21 cellular contexts compared by ENCODE assay signal in genomic region chr7:99992330-99993037, GRCh38. TPM values are rescaled to one million over a fixed set of nuclear protein-coding genes. Genes with fewer than 3 reads are reported as not detected.
DNase-seq lines count a peak whose midpoint lies in the region; ATAC-seq, FAIRE-seq and TF ChIP-seq lines count a peak whose summit lies in the region.
"Had no signal": no experiment of that assay in that cellular context is flagged by ENCODE, and none has a peak within 500 bp of the region (broad histone marks: within the 10 kb centered on the region; RNA-seq: fewer than 3 reads in every experiment).

No MANE protein-coding gene starts in this region.

- H3K4me2 ChIP-seq in SK-N-SH, result no peak overlapping the region
- H3K4me2 ChIP-seq in GM12878 (ENCODE audit: control insufficient read depth, insufficient read depth), result no peak overlapping the region
- H3K4me2 ChIP-seq in neuronal stem cell (ENCODE audit: insufficient read depth, low read length, poor library complexity, severe bottlenecking), result no peak overlapping the region

- H4K8ac ChIP-seq in neuronal stem cell (ENCODE audit: low read depth, low read length), result no peak overlapping the region

- SMC1A ChIA-PET in GM12878 (lab: Charles Lee; ENCODE audit: uncharacterized antibody, unreplicated experiment), result interaction anchor here (1.1 to 7.4 kb wide), 6 partner anchors 13 to 138 kb away, joined by 3 to 86 read pairs (median 4); partner anchors contain the start of genes TRIM4 and ZSCAN21

- peaks cover 13% of the 10 kb centered on the region for H3K27me3 ChIP-seq in SK-N-SH (ENCODE audit: insufficient read depth)
- peaks cover 0 to 2% of the 10 kb centered on the region in 2 experiments; a peak in 2 of 4 replicates for H3K27me3 ChIP-seq in GM12878 (replicated peaks in 1 of 2; ENCODE audit: control insufficient read depth in 2 of 2, insufficient read depth in 2 of 2, low read length in 1 of 2)
- peaks cover 0 to 17% (median 0%) of the 10 kb centered on the region in 3 experiments for H3K27me3 ChIP-seq in neuronal stem cell (ENCODE audit: control insufficient read depth in 3 of 3, insufficient read depth in 3 of 3, low read depth in 1 of 3, low read length in 3 of 3)

- H3K9me3 ChIP-seq in SK-N-SH (no peaks in the 10 kb centered on the region), GM12878 (replicated peaks; ENCODE audit: control insufficient read depth, insufficient read depth, low read length) (no peaks in the 10 kb centered on the region), neuronal stem cell (replicated peaks in 1 of 2; ENCODE audit: control insufficient read depth in 2 of 2, insufficient read depth in 1 of 2, low read depth in 1 of 2, low read length in 2 of 2) (no peaks in the 10 kb centered on the region)

- FAIRE-seq in GM12878 (lab: Jason Lieb, UNC), result no peak

- no TSS peak for BruUV-seq in GM12878 (replicated peaks; lab: Mats Ljungman, UMichigan)

- CTCF ChIA-PET in SK-N-SH (lab: Yijun Ruan, JAX), result interaction anchor here (0.8 to 8.0 kb wide), 15 partner anchors 10 to 824 kb away, joined by 3 to 103 read pairs (median 5); partner anchors contain the start of genes AZGP1, TRIM4, ZKSCAN1 and ZNF3
- CTCF ChIA-PET in GM12878 (lab: Yijun Ruan, JAX), result interaction anchor here (0.8 to 13.0 kb wide), 13 partner anchors 12 to 156 kb away, joined by 3 to 178 read pairs (median 5); partner anchors contain the start of genes AZGP1, LAMTOR4, TRIM4 and ZKSCAN1

- TF ChIP-seq EP300 in SK-N-SH (IDR thresholded peaks at IDR 0.05; ENCODE audit: borderline replicate concordance in 1 of 2, low read depth in 1 of 2, low read length in 1 of 2) (no peak), Ishikawa (IDR thresholded peaks at IDR 0.05; ENCODE audit: borderline replicate concordance) (no peak), GM12878 (IDR thresholded peaks at IDR 0.05; ENCODE audit: borderline replicate concordance in 1 of 2, control insufficient read depth in 1 of 2, low read depth in 2 of 2, low read length in 2 of 2) (no peak)

- H4K20me1 ChIP-seq in SK-N-SH (ENCODE audit: insufficient read depth) (no peaks in the 10 kb centered on the region), GM12878 (ENCODE audit: control insufficient read depth, insufficient read depth) (no peaks in the 10 kb centered on the region)

- no peak overlapping the region for H3K14ac ChIP-seq in neuronal stem cell (ENCODE audit: low read length)

- H2BK5ac ChIP-seq in neuronal stem cell (ENCODE audit: low read length), result peak overlapping the region; percentile 31

- intact Hi-C loops in GM12878 (cut with micrococcal nuclease; ENCODE audit: unreplicated experiment), result loop anchor here (5.0 kb wide), 1 partner anchor 135 kb away; the partner anchor contains the start of gene MBLAC1

- in situ Hi-C loops in GM12878 (cut with MboI), result loop anchor here (5.0 kb wide), 1 partner anchor 75 kb away; the partner anchor contains the start of gene TRIM4

- no peak for TF ChIP-seq POLR2A in GM12878 (IDR thresholded peaks at IDR 0.05; ENCODE audit: low read depth, low read length)

- H3K4me1 ChIP-seq in SK-N-SH (ENCODE audit: control insufficient read depth in 1 of 2, insufficient read depth in 2 of 2, low read depth in 1 of 2, low read length in 1 of 2) (no peaks in the 10 kb centered on the region; a peak in 1 of 4 replicates), GM12878 (ENCODE audit: control insufficient read depth, insufficient read depth, low read length) (peaks cover 6% of the 10 kb centered on the region; the same call in 1 of the 2 replicates), neuronal stem cell (ENCODE audit: control insufficient read depth in 2 of 2, insufficient read depth in 1 of 2, low read depth in 1 of 2, low read length in 2 of 2) (peaks cover 3% of the 10 kb centered on the region in 2 donors)

- ATAC-seq in SK-N-SH treated with all-trans-retinoic acid at 6 μM for 48 hours (no peak), GM12878 (no peak), HG03175 (IDR thresholded peaks at IDR 0.05; ENCODE audit: unreplicated experiment) (no peak), GM19463 (IDR thresholded peaks at IDR 0.05; ENCODE audit: unreplicated experiment) (no peak)
- ATAC-seq: CD8-positive, alpha-beta T cell; PC-3; T-cell had no signal

- H3K4me3 ChIP-seq in SK-N-SH (ENCODE audit: low read depth in 2 of 2, low read length in 1 of 2), result no peak overlapping the region
- H3K4me3 ChIP-seq in GM12878, result no peak overlapping the region
- no peak overlapping the region for H3K4me3 ChIP-seq in neuronal stem cell (ENCODE audit: low read length in 2 of 2)

- H3K9ac ChIP-seq in SK-N-SH (no peak overlapping the region), GM12878 (ENCODE audit: control insufficient read depth, insufficient read depth, low read length) (no peak overlapping the region), neuronal stem cell (ENCODE audit: low read depth, low read length, poor library complexity) (no peak overlapping the region)

- H3K9me2 ChIP-seq in SK-N-SH, result no peaks in the 10 kb centered on the region

- no peak overlapping the region for H3K4ac ChIP-seq in neuronal stem cell (ENCODE audit: low read length)

- no peaks in the 10 kb centered on the region for H3F3A ChIP-seq in SK-N-SH (replicated peaks; ENCODE audit: insufficient read depth)

- peaks cover 2% of the 10 kb centered on the region for H3K79me1 ChIP-seq in neuronal stem cell (ENCODE audit: low read depth, low read length)

- POLR2A ChIA-PET in SK-N-SH (lab: Yijun Ruan, JAX), result interaction anchor here (0.6 to 0.7 kb wide), 2 partner anchors 76 to 234 kb away, joined by 3 read pairs; no protein-coding TSS in a partner anchor
- POLR2A ChIA-PET in GM12878 (lab: Charles Lee), result no interaction called here

- no peak for DNase-seq in SK-N-SH
- DNase-seq in GM12878 (ENCODE audit: low read depth, low spot score), result no peak
- DNase-seq in neuronal stem cell (ENCODE audit: low spot score), result no peak
- no peak for DNase-seq in DMS53 (lab: John Stamatoyannopoulos, UW)
- DNase-seq: 8988T; CD8-positive, alpha-beta T cell; DMS79; GOT3; HFFc6; Karpas-422; NCI-H1105; NCI-H1694; NCI-H2227 treated with DMSO at 0.1 percent for 48 hours; NCI-H524 treated with DMSO at 0.1 percent for 48 hours; PC-3; T-cell had no signal

- 75% methylated on average over 19 of the region's 21 CpGs for WGBS in SK-N-SH (ENCODE audit: low lambda C conversion rate)
- 37% methylated on average over 21 of the region's 21 CpGs for whole genome bisulfite sequencing in GM12878 (ENCODE audit: insufficient coverage, insufficient replicate concordance, low lambda C conversion rate, missing lambda C conversion rate)
- no CpG with 5 or more reads among the region's 21 CpGs for WGBS in neuronal stem cell (ENCODE audit: extremely low coverage in 2 of 2, insufficient read length in 2 of 2, insufficient replicate concordance in 1 of 2), 2 donors

- H4K91ac ChIP-seq in neuronal stem cell (ENCODE audit: low read depth, low read length, poor library complexity), result no peak overlapping the region

- H2AK5ac ChIP-seq in neuronal stem cell (ENCODE audit: low read depth, low read length), result no peak overlapping the region

- no peak overlapping the region for H2BK120ac ChIP-seq in neuronal stem cell (ENCODE audit: low read depth, low read length)

- no peak for TF ChIP-seq RAD21 in SK-N-SH (IDR thresholded peaks at IDR 0.05; ENCODE audit: low read length)
- TF ChIP-seq RAD21 in Ishikawa (IDR thresholded peaks at IDR 0.05; ENCODE audit: low read depth), result no peak
- no peak for TF ChIP-seq RAD21 in GM12878 (IDR thresholded peaks at IDR 0.05; ENCODE audit: insufficient read depth, low read depth, low read length)

- H2AFZ ChIP-seq in SK-N-SH (ENCODE audit: low read depth) (0 out of 2 replicates have a peak overlapping the region, but pooled peaks have one; percentile 9), GM12878 (ENCODE audit: control insufficient read depth, low read depth, low read length) (no peak overlapping the region), neuronal stem cell (ENCODE audit: low read length) (peak overlapping the region; percentile 40)

- TF ChIP-seq CTCF in SK-N-SH (IDR thresholded peaks at IDR 0.05) (no peak), GM12878 (IDR thresholded peaks at IDR 0.05 in 2 of 3, conservative IDR thresholded peaks at IDR 0.05 in 1 of 3; ENCODE audit: control insufficient read depth in 2 of 3, extremely low read depth in 1 of 3, insufficient read depth in 1 of 3, low read depth in 3 of 3, low read length in 3 of 3) (no peak)

- RAD21 ChIA-PET in GM12878 (lab: Charles Lee; ENCODE audit: unreplicated experiment), result interaction anchor here (1.7 to 3.8 kb wide), 3 partner anchors 12 to 138 kb away, joined by 4 to 16 read pairs (median 14); no protein-coding TSS in a partner anchor

- peak overlapping the region; percentile 34 for H2BK15ac ChIP-seq in neuronal stem cell (ENCODE audit: low read length)

- H3K36me3 ChIP-seq in SK-N-SH (replicated peaks in 1 of 2; ENCODE audit: control insufficient read depth in 1 of 2, insufficient read depth in 2 of 2, low read length in 1 of 2) (no peaks in the 10 kb centered on the region), GM12878 (ENCODE audit: control insufficient read depth in 2 of 2, insufficient read depth in 2 of 2, low read length in 1 of 2) (no peaks in the 10 kb centered on the region), neuronal stem cell (replicated peaks in 1 of 2; ENCODE audit: control insufficient read depth in 2 of 2, insufficient read depth in 2 of 2, low read length in 2 of 2) (no peaks in the 10 kb centered on the region)

- H2BK12ac ChIP-seq in neuronal stem cell (ENCODE audit: low read length), result no peak overlapping the region

- no peak overlapping the region for H3K18ac ChIP-seq in neuronal stem cell (ENCODE audit: low read length)

- H3K23ac ChIP-seq in neuronal stem cell (ENCODE audit: low read depth, low read length, poor library complexity), result peak overlapping the region; percentile 26

- H3K79me2 ChIP-seq in SK-N-SH (ENCODE audit: insufficient read depth) (no peaks in the 10 kb centered on the region), GM12878 (ENCODE audit: control insufficient read depth, insufficient read depth, low read length) (no peaks in the 10 kb centered on the region)

- H3K27ac ChIP-seq in SK-N-SH (ENCODE audit: low read depth in 2 of 2, low read length in 1 of 2), result no peak overlapping the region
- H3K27ac ChIP-seq in GM12878 (ENCODE audit: control insufficient read depth, insufficient read depth), result no peak overlapping the region
- H3K27ac ChIP-seq in neuronal stem cell (replicated peaks; ENCODE audit: low read length), result no peak overlapping the region

RNA-seq across cellular contexts. Expression of gene AZGP1, which starts 16.7 kb away (rescaled TPM):
- 0.15 TPM in 1 of 2 replicates, not detected in the other for polyA plus RNA-seq in SK-N-SH (2012; rRNA removed)
- 0.05 and 0.07 TPM in 2 replicates for polyA plus RNA-seq in SK-N-SH (2012; cell fraction: cytosol; rRNA removed)
- not detected in 2 replicates for polyA plus RNA-seq in SK-N-SH (2012; cell fraction: nucleus; rRNA removed)
- not detected in 2 replicates for total RNA-seq in GM12878 (2013; cell fraction: nucleolus; rRNA removed)
- total RNA-seq in GM12878 (2014; rRNA removed), result 0.28 and 0.54 TPM in 2 replicates
- 0.18 and 0.46 TPM in 2 replicates for total RNA-seq in GM12878 (2014; rRNA removed; fragmentation: Illumina TruSeq; extraction: Trizol)
- 0.64 and 1.1 TPM in 2 replicates for total RNA-seq in GM12878 (2021)
- polyA plus RNA-seq in GM12878 (2011; ENCODE audit: low read depth), result 0.47 TPM
- not detected in 2 replicates for polyA plus RNA-seq in GM12878 (2011; rRNA removed)
- 0.08 and 0.13 TPM in 2 replicates for polyA plus RNA-seq in GM12878 (2011; cell fraction: cytosol; rRNA removed)
- not detected in 2 replicates for polyA plus RNA-seq in GM12878 (2011; cell fraction: nucleus; rRNA removed)
- polyA plus RNA-seq in GM12878 (2012), result not detected in 2 replicates
- 0.29 and 0.40 TPM in 2 replicates for polyA plus RNA-seq in GM12878 (2014; fragmentation: Illumina TruSeq; extraction: Trizol)
- polyA plus RNA-seq in GM12878 (2014; fragmentation: Nextera tagmentation; extraction: Ambion mirVana), result not detected
- polyA plus RNA-seq in GM12878 (2014; rRNA removed), result 0.25 and 0.44 TPM in 2 replicates
- not detected for polyA plus RNA-seq in GM12878 (2016; fragmentation: Nextera tagmentation; extraction: Ambion mirVana)
- polyA minus RNA-seq in GM12878 (2011; rRNA and poly(A)+ RNA removed), result not detected in 2 replicates
- not detected in 2 replicates for polyA minus RNA-seq in GM12878 (2011; cell fraction: cytosol; rRNA and poly(A)+ RNA removed)
- polyA minus RNA-seq in GM12878 (2011; cell fraction: nucleus; rRNA and poly(A)+ RNA removed), result not detected in 2 replicates
- polyA plus RNA-seq in neuronal stem cell (2013, experiment 1 of 2), result not detected
- polyA plus RNA-seq in neuronal stem cell (2013, experiment 2 of 2), result not detected
- total RNA-seq: CD8-positive, alpha-beta T cell; HFFc6 had no signal
- polyA plus RNA-seq: BJ had no signal

RNA-seq across cellular contexts. Expression of gene ZKSCAN1, which starts 22.9 kb away (rescaled TPM):
- 21.1 and 30.7 TPM in 2 replicates for polyA plus RNA-seq in SK-N-SH (2012; rRNA removed)
- polyA plus RNA-seq in SK-N-SH (2012; cell fraction: cytosol; rRNA removed), result 21.8 and 23.1 TPM in 2 replicates
- polyA plus RNA-seq in SK-N-SH (2012; cell fraction: nucleus; rRNA removed), result 53.7 and 53.9 TPM in 2 replicates
- total RNA-seq in GM12878 (2013; cell fraction: nucleolus; rRNA removed), result 72.1 and 77.3 TPM in 2 replicates
- 12.5 and 12.7 TPM in 2 replicates for total RNA-seq in GM12878 (2014; rRNA removed)
- total RNA-seq in GM12878 (2014; rRNA removed; fragmentation: Illumina TruSeq; extraction: Trizol), result 20.9 and 21.2 TPM in 2 replicates
- 34.4 and 35.8 TPM in 2 replicates for total RNA-seq in GM12878 (2021)
- 12.7 TPM for polyA plus RNA-seq in GM12878 (2011; ENCODE audit: low read depth)
- polyA plus RNA-seq in GM12878 (2011; rRNA removed), result 26.0 and 29.7 TPM in 2 replicates
- 16.6 and 16.7 TPM in 2 replicates for polyA plus RNA-seq in GM12878 (2011; cell fraction: cytosol; rRNA removed)
- 14.7 and 15.5 TPM in 2 replicates for polyA plus RNA-seq in GM12878 (2011; cell fraction: nucleus; rRNA removed)
- 17.6 TPM in 2 replicates for polyA plus RNA-seq in GM12878 (2012)
- polyA plus RNA-seq in GM12878 (2014; fragmentation: Illumina TruSeq; extraction: Trizol), result 17.8 and 19.3 TPM in 2 replicates
- 1 to 10 TPM; 3.2 to 4.6 TPM for polyA plus RNA-seq in GM12878 (2014; fragmentation: Nextera tagmentation; extraction: Ambion mirVana)
- polyA plus RNA-seq in GM12878 (2014; rRNA removed), result 12.8 and 13.9 TPM in 2 replicates
- 10 to 100 TPM; 18.3 to 19.3 TPM for polyA plus RNA-seq in GM12878 (2016; fragmentation: Nextera tagmentation; extraction: Ambion mirVana)
- 57.9 and 77.9 TPM in 2 replicates for polyA minus RNA-seq in GM12878 (2011; rRNA and poly(A)+ RNA removed)
- polyA minus RNA-seq in GM12878 (2011; cell fraction: cytosol; rRNA and poly(A)+ RNA removed), result 11.0 and 16.0 TPM in 2 replicates
- 10.2 and 14.8 TPM in 2 replicates for polyA minus RNA-seq in GM12878 (2011; cell fraction: nucleus; rRNA and poly(A)+ RNA removed)
- polyA plus RNA-seq in neuronal stem cell (2013, experiment 1 of 2), result 21.4 TPM
- 21.8 TPM for polyA plus RNA-seq in neuronal stem cell (2013, experiment 2 of 2)

RNA-seq across cellular contexts. Expression of gene ZSCAN21, which starts 57.1 kb away (rescaled TPM):
- 17.5 and 22.8 TPM in 2 replicates for polyA plus RNA-seq in SK-N-SH (2012; rRNA removed)
- polyA plus RNA-seq in SK-N-SH (2012; cell fraction: cytosol; rRNA removed), result 16.5 and 18.9 TPM in 2 replicates
- polyA plus RNA-seq in SK-N-SH (2012; cell fraction: nucleus; rRNA removed), result 17.3 and 22.4 TPM in 2 replicates
- total RNA-seq in GM12878 (2013; cell fraction: nucleolus; rRNA removed), result 9.1 and 10.3 TPM in 2 replicates
- 5.8 and 5.9 TPM in 2 replicates for total RNA-seq in GM12878 (2014; rRNA removed)
- 7.3 and 7.8 TPM in 2 replicates for total RNA-seq in GM12878 (2014; rRNA removed; fragmentation: Illumina TruSeq; extraction: Trizol)
- total RNA-seq in GM12878 (2021), result 5.8 and 8.0 TPM in 2 replicates
- polyA plus RNA-seq in GM12878 (2011; ENCODE audit: low read depth), result 4.2 TPM
- polyA plus RNA-seq in GM12878 (2011; rRNA removed), result 8.7 and 9.4 TPM in 2 replicates
- polyA plus RNA-seq in GM12878 (2011; cell fraction: cytosol; rRNA removed), result 7.3 and 7.6 TPM in 2 replicates
- polyA plus RNA-seq in GM12878 (2011; cell fraction: nucleus; rRNA removed), result 5.1 and 6.7 TPM in 2 replicates
- 5.9 and 6.9 TPM in 2 replicates for polyA plus RNA-seq in GM12878 (2012)
- polyA plus RNA-seq in GM12878 (2014; fragmentation: Illumina TruSeq; extraction: Trizol), result 6.7 and 6.9 TPM in 2 replicates
- 1 to 10 TPM; 1.9 to 3.1 TPM for polyA plus RNA-seq in GM12878 (2014; fragmentation: Nextera tagmentation; extraction: Ambion mirVana)
- 5.2 and 5.8 TPM in 2 replicates for polyA plus RNA-seq in GM12878 (2014; rRNA removed)
- polyA plus RNA-seq in GM12878 (2016; fragmentation: Nextera tagmentation; extraction: Ambion mirVana), result 1 to 10 TPM; 7.4 to 9.6 TPM
- polyA minus RNA-seq in GM12878 (2011; rRNA and poly(A)+ RNA removed), result 7.4 and 8.7 TPM in 2 replicates
- polyA minus RNA-seq in GM12878 (2011; cell fraction: cytosol; rRNA and poly(A)+ RNA removed), result 2.7 and 2.9 TPM in 2 replicates
- polyA minus RNA-seq in GM12878 (2011; cell fraction: nucleus; rRNA and poly(A)+ RNA removed), result 1.6 and 4.1 TPM in 2 replicates
- polyA plus RNA-seq in neuronal stem cell (2013, experiment 1 of 2), result 16.3 TPM
- 16.5 TPM for polyA plus RNA-seq in neuronal stem cell (2013, experiment 2 of 2)
